ENCODE assay signal across 8 cellular contexts in the genomic region with DNA sequence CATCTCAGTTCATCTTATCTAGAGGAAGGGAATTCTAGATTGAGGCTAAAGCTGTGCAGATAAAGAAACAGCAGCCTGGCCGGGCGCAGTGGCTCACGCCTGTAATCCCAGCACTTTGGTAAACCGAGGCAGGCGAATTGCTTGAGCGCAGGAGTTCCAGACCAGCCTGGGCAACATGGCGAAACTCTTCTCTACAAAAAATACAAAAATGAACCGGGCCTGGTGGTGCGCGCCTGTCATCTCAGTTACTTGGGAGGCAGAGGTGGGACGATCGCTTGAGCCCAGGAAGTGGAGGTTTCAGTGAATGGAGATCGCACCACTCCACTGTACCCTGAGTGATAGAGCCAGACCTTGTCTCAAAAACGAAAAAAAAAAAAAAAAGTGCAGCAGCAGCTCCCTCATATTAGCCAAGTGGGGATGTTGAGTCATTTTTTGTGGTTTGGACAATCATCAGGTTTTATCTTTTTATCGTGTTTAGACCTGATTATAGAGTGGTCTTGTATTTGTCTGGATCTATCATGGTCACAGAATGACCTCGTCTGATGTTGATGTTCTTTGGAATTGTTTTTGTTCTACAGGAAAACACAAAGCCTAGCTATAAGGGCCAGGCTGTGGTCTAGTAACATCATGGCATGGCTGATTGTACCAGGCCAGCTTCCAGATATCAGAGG. TPM values are rescaled to one million over a fixed set of nuclear protein-coding genes. Genes with fewer than 3 reads are reported as not detected.
DNase-seq lines count a peak whose midpoint lies in the region; ATAC-seq and TF ChIP-seq lines count a peak whose summit lies in the region.

No MANE protein-coding gene starts in this region.

- no peak for DNase-seq in activated CD4-positive, alpha-beta T cell treated with anti-CD3 and anti-CD28 coated beads, Interleukin-2, amount 10 ng/mL, durations not matched to agents 24 days and 14 days
- no peak for DNase-seq in activated CD4-positive, alpha-beta T cell treated with anti-CD3 and anti-CD28 coated beads for 48 hours
- no peak for DNase-seq in activated B cell treated with CpG ODN at 0.5 μM for 24 hours
- no peak for DNase-seq in iPS DF 6.9 (ENCODE audit: low read depth, low spot score)
- no peak for DNase-seq in stomach
- no peak for DNase-seq in NCI-H510A treated with DMSO at 0.1 percent for 48 hours (lab: John Stamatoyannopoulos, UW)
- DNase-seq in SIG-M5 (lab: John Stamatoyannopoulos, UW) = no peak

- H3K36me3 Mint-ChIP-seq in activated CD4-positive, alpha-beta T cell treated with anti-CD3 and anti-CD28 coated beads, Interleukin-2, amount 10 ng/mL, durations not matched to agents 24 days and 14 days (ENCODE audit: low read depth) = peaks cover 18% of the 10 kb centered on the region
- peaks cover 11% of the 10 kb centered on the region for H3K36me3 Mint-ChIP-seq in activated B cell treated with CpG ODN at 0.5 μM for 24 hours (ENCODE audit: low read depth)

- CTCF ChIA-PET in activated B cell treated with CpG ODN at 0.5 μM for 24 hours (lab: Charles Lee) = interaction anchor here (0.7 to 5.9 kb wide), 8 partner anchors 10 to 590 kb away, joined by 3 to 61 read pairs (median 7); partner anchors contain the start of gene STK10

- H3K4me3 ChIP-seq in iPS DF 6.9 (ENCODE audit: low read length) (peak overlapping the region; percentile 75; the same call in 1 of the 2 replicates), stomach (peak overlapping the region; percentile 91 to 99 (median 92))

- H3K4me3 Mint-ChIP-seq in activated CD4-positive, alpha-beta T cell treated with anti-CD3 and anti-CD28 coated beads, Interleukin-2, amount 10 ng/mL, durations not matched to agents 24 days and 14 days = peak overlapping the region; percentile 99
- H3K4me3 Mint-ChIP-seq in activated B cell treated with CpG ODN at 0.5 μM for 24 hours = peak overlapping the region; percentile 93

- H3K9me3 Mint-ChIP-seq in activated CD4-positive, alpha-beta T cell treated with anti-CD3 and anti-CD28 coated beads, Interleukin-2, amount 10 ng/mL, durations not matched to agents 24 days and 14 days = no peaks in the 10 kb centered on the region
- no peaks in the 10 kb centered on the region for H3K9me3 Mint-ChIP-seq in activated B cell treated with CpG ODN at 0.5 μM for 24 hours

- H3K27ac Mint-ChIP-seq in activated CD4-positive, alpha-beta T cell treated with anti-CD3 and anti-CD28 coated beads, Interleukin-2, amount 10 ng/mL, durations not matched to agents 24 days and 14 days = peak overlapping the region; percentile 99
- H3K27ac Mint-ChIP-seq in activated B cell treated with CpG ODN at 0.5 μM for 24 hours = peak overlapping the region; percentile 96

- H3K4me1 ChIP-seq in iPS DF 6.9 (ENCODE audit: control insufficient read depth, insufficient read depth, low read length) (peaks cover 4% of the 10 kb centered on the region; the same call in 1 of the 2 replicates), stomach (peaks cover 16 to 48% (median 29%) of the 10 kb centered on the region in 4 donors)

- H3K4me1 Mint-ChIP-seq in activated CD4-positive, alpha-beta T cell treated with anti-CD3 and anti-CD28 coated beads, Interleukin-2, amount 10 ng/mL, durations not matched to agents 24 days and 14 days = peaks cover 34% of the 10 kb centered on the region
- H3K4me1 Mint-ChIP-seq in activated B cell treated with CpG ODN at 0.5 μM for 24 hours = peaks cover 37% of the 10 kb centered on the region

- no peak for ATAC-seq in activated B cell treated with CpG ODN at 0.5 μM for 24 hours (ENCODE audit: low read depth)
- no peak for ATAC-seq in HG03432 (IDR thresholded peaks at IDR 0.05; ENCODE audit: unreplicated experiment)

- no peak for TF ChIP-seq EP300 in stomach (IDR thresholded peaks at IDR 0.05)

- no peaks in the 10 kb centered on the region for H3K27me3 ChIP-seq in iPS DF 6.9 (ENCODE audit: control insufficient read depth, insufficient read depth, low read length)
- no peaks in the 10 kb centered on the region for H3K27me3 ChIP-seq in stomach

- WGBS in iPS DF 6.9 (ENCODE audit: insufficient coverage, insufficient read length) = no CpG with 5 or more reads among the region's 16 CpGs
- WGBS in stomach, 5 donors = 58 to 67% (median 66%) methylated on average over 16 of the region's 16 CpGs

- H3K27me3 Mint-ChIP-seq in activated CD4-positive, alpha-beta T cell treated with anti-CD3 and anti-CD28 coated beads, Interleukin-2, amount 10 ng/mL, durations not matched to agents 24 days and 14 days = no peaks in the 10 kb centered on the region
- H3K27me3 Mint-ChIP-seq in activated B cell treated with CpG ODN at 0.5 μM for 24 hours = no peaks in the 10 kb centered on the region

- TF ChIP-seq POLR2A in stomach (IDR thresholded peaks at IDR 0.05) = no peak

- POLR2A ChIA-PET in activated B cell treated with CpG ODN at 0.5 μM for 24 hours (lab: Charles Lee) = interaction anchor here (0.8 to 2.8 kb wide), 14 partner anchors 9 to 621 kb away, joined by 3 to 35 read pairs (median 9); partner anchors contain the start of genes STK10 and UBTD2

- H3K36me3 ChIP-seq in iPS DF 6.9 (ENCODE audit: control insufficient read depth, insufficient read depth, low read length) (no peaks in the 10 kb centered on the region), stomach (no peaks in the 10 kb centered on the region)

- peak overlapping the region; percentile 32 for H3K27ac ChIP-seq in iPS DF 6.9 (ENCODE audit: low read length)
- peak overlapping the region in 4 of 5 donors; percentile 98 to 100 (median 98) for H3K27ac ChIP-seq in stomach

- TF ChIP-seq CTCF in activated B cell treated with CpG ODN at 0.5 μM for 24 hours (IDR thresholded peaks at IDR 0.05) = no peak
- no peak for TF ChIP-seq CTCF in stomach (IDR thresholded peaks at IDR 0.05)

- H3K9me3 ChIP-seq in iPS DF 6.9 (ENCODE audit: control insufficient read depth, insufficient read depth, low read length) (no peaks in the 10 kb centered on the region), stomach (no peaks in the 10 kb centered on the region)

- intact Hi-C loops in activated CD4-positive, alpha-beta T cell treated with anti-CD3 and anti-CD28 coated beads, Interleukin-2, amount 10 ng/mL, durations not matched to agents 24 days and 14 days (cut with micrococcal nuclease) = loop anchor here (2.0 kb wide), 4 partner anchors 33 to 1049 kb away; partner anchors contain the start of gene CREBRF
- intact Hi-C loops in activated B cell treated with CpG ODN at 0.5 μM for 24 hours (cut with micrococcal nuclease) = loop anchor here (1.0 to 10.0 kb wide), 12 partner anchors 29 to 1909 kb away; partner anchors contain the start of genes BNIP1, CREBRF, DUSP1 and ERGIC1
- intact Hi-C loops in stomach (cut with DNase I; ENCODE audit: low total_unique reads) = no loop called here

RNA-seq across cellular contexts. Expression of gene FBXW11, which starts 1.5 kb away (rescaled TPM):
- total RNA-seq in activated CD4-positive, alpha-beta T cell treated with anti-CD3 and anti-CD28 coated beads, Interleukin-2, amount 10 ng/mL, durations not matched to agents 24 days and 14 days = 53.3 and 54.4 TPM in 2 replicates
- 46.5 and 52.7 TPM in 2 replicates for total RNA-seq in activated B cell treated with CpG ODN at 0.5 μM for 24 hours
- total RNA-seq in stomach = 100 to 1,000 TPM in 3 of 5 donors, 10 to 100 TPM in 1, 1 to 10 TPM in 1; 4.3 to 117 (median 101) TPM
- 10 to 100 TPM in 2 of 3 donors, 1 to 10 TPM in 1; 9.0 to 29.3 (median 19.9) TPM for polyA plus RNA-seq in stomach
